ENCODE assay signal across 41 cellular contexts in genomic region chr2:1454346-1454745, GRCh38. TPM values are rescaled to one million over a fixed set of nuclear protein-coding genes. Genes with fewer than 3 reads are reported as not detected.
"Had no signal": no experiment of that assay in that cellular context is flagged by ENCODE, and none has a peak within 500 bp of the region (broad histone marks: within the 10 kb centered on the region; RNA-seq: fewer than 3 reads in every experiment).

No MANE protein-coding gene starts in this region.

- H3K36me3 Mint-ChIP-seq: activated naive CD4-positive, alpha-beta T cell treated with anti-CD3 and anti-CD28 coated beads, Interleukin-2, amount 10 ng/mL, durations not matched to agents 7 days and 5 days; activated naive CD4-positive, alpha-beta T cell treated with anti-CD3 and anti-CD28 coated beads, Interleukin-2, amount 50 U/mL, for 24 hours; activated naive CD4-positive, alpha-beta T cell treated with anti-CD3 and anti-CD28 coated beads, Interleukin-2, amount 50 U/mL, for 72 hours; activated naive CD8-positive, alpha-beta T cell; activated naive CD8-positive, alpha-beta T cell treated with anti-CD3 and anti-CD28 coated beads for 36 hours; activated naive CD8-positive, alpha-beta T cell treated with anti-CD3 and anti-CD28 coated beads, Interleukin-2, amount 10 ng/mL, durations not matched to agents 7 days and 5 days; brain had no signal

- H3K27ac Mint-ChIP-seq: activated naive CD4-positive, alpha-beta T cell treated with anti-CD3 and anti-CD28 coated beads for 36 hours; activated naive CD4-positive, alpha-beta T cell treated with anti-CD3 and anti-CD28 coated beads, Interleukin-2, amount 10 ng/mL, durations not matched to agents 7 days and 5 days; activated naive CD4-positive, alpha-beta T cell treated with anti-CD3 and anti-CD28 coated beads, Interleukin-2, amount 50 U/mL, for 72 hours; activated naive CD8-positive, alpha-beta T cell; activated naive CD8-positive, alpha-beta T cell treated with anti-CD3 and anti-CD28 coated beads for 36 hours; activated naive CD8-positive, alpha-beta T cell treated with anti-CD3 and anti-CD28 coated beads, Interleukin-2, amount 10 ng/mL, durations not matched to agents 7 days and 5 days; activated naive CD8-positive, alpha-beta T cell treated with anti-CD3 and anti-CD28 coated beads, Interleukin-2, amount 50 U/mL, for 24 hours; activated T-cell treated with anti-CD3 and anti-CD28 coated beads, Interleukin-2, amount 50 U/mL, for 24 hours; activated T-cell treated with anti-CD3 and anti-CD28 coated beads, Interleukin-2, amount 50 U/mL, for 72 hours; activated T-helper 1 cell treated with anti-CD3 and anti-CD28 coated beads, Interleukin-12 subunit alpha, Interleukin-12 subunit beta, Interleukin-2, Interleukin-4 antibody, amounts not matched to agents 30 ng/mL and 10 ng/mL and 1 ng/mL, durations not matched to agents 14 hours and 24 hours and 36 hours; activated T-helper 17 cell treated with anti-CD3 and anti-CD28 coated beads, Interleukin-2, amount 50 U/mL, for 72 hours; activated T-helper 2 cell treated with anti-CD3 and anti-CD28 coated beads, Interferon-gamma antibody, Interleukin-2, Interleukin-4, amounts not matched to agents 10 μg/mL and 5 μg/mL and 100 μg/mL, durations not matched to agents 14 hours and 24 hours and 36 hours had no signal

- H3K36me3 ChIP-seq: adrenal gland, ascending aorta, brain microvascular endothelial cell, breast epithelium, cardiac muscle cell had no signal

- H3K27ac ChIP-seq: adrenal gland, ascending aorta, body of pancreas, brain microvascular endothelial cell, breast epithelium, cardiac muscle cell had no signal

- H3K9me3 ChIP-seq: adrenal gland, ascending aorta, body of pancreas, breast epithelium had no signal

- H3K27me3 Mint-ChIP-seq: activated naive CD4-positive, alpha-beta T cell treated with anti-CD3 and anti-CD28 coated beads, Interleukin-2, amount 50 U/mL, for 24 hours; activated naive CD8-positive, alpha-beta T cell treated with anti-CD3 and anti-CD28 coated beads, Interleukin-2, amount 50 U/mL, for 24 hours had no signal

- ATAC-seq: activated naive CD4-positive, alpha-beta T cell treated with anti-CD3 and anti-CD28 coated beads, Interleukin-2, amount 50 U/mL, for 72 hours; activated naive CD8-positive, alpha-beta T cell treated with anti-CD3 and anti-CD28 coated beads, Interleukin-2, amount 50 U/mL, for 24 hours; activated T-cell treated with anti-CD3 and anti-CD28 coated beads, Interleukin-2, amount 50 U/mL, for 4 hours; activated T-cell treated with anti-CD3 and anti-CD28 coated beads, Interleukin-2, amount 50 U/mL, for 72 hours; activated T-helper 17 cell treated with anti-CD3 and anti-CD28 coated beads, Interleukin-2, amount 50 U/mL, for 72 hours; body of pancreas had no signal

- H3K4me1 ChIP-seq: adrenal gland, ascending aorta, body of pancreas, breast epithelium had no signal

- H3K4me1 Mint-ChIP-seq: activated naive CD4-positive, alpha-beta T cell treated with anti-CD3 and anti-CD28 coated beads, Interleukin-2, amount 10 ng/mL, durations not matched to agents 7 days and 5 days; activated naive CD4-positive, alpha-beta T cell treated with anti-CD3 and anti-CD28 coated beads, Interleukin-2, amount 50 U/mL, for 24 hours; activated naive CD8-positive, alpha-beta T cell treated with anti-CD3 and anti-CD28 coated beads for 36 hours; activated naive CD8-positive, alpha-beta T cell treated with anti-CD3 and anti-CD28 coated beads, Interleukin-2, amount 10 ng/mL, durations not matched to agents 7 days and 5 days; activated naive CD8-positive, alpha-beta T cell treated with anti-CD3 and anti-CD28 coated beads, Interleukin-2, amount 50 U/mL, for 24 hours; activated T-helper 17 cell treated with anti-CD3 and anti-CD28 coated beads, Interleukin-2, amount 50 U/mL, for 72 hours; central memory CD8-positive, alpha-beta T cell had no signal

- DNase-seq: activated effector memory CD4-positive, alpha-beta T cell treated with anti-CD3 and anti-CD28 coated beads, Interleukin-2, amount 50 U/mL, for 16 hours; activated effector memory CD4-positive, alpha-beta T cell treated with Interleukin-2 at 50 U/mL for 16 hours; activated gamma-delta T cell; activated gamma-delta T cell treated with Interleukin-2 at 50 U/mL for 16 hours; activated naive CD4-positive, alpha-beta T cell; activated naive CD4-positive, alpha-beta T cell treated with anti-CD3 and anti-CD28 coated beads for 36 hours; activated naive CD4-positive, alpha-beta T cell treated with anti-CD3 and anti-CD28 coated beads, Interleukin-2, amount 10 ng/mL, durations not matched to agents 7 days and 5 days; activated naive CD4-positive, alpha-beta T cell treated with anti-CD3 and anti-CD28 coated beads, Interleukin-2, amount 50 U/mL, for 16 hours; activated naive CD4-positive, alpha-beta T cell treated with Interleukin-2 at 50 U/mL for 16 hours; activated naive CD8-positive, alpha-beta T cell treated with anti-CD3 and anti-CD28 coated beads for 36 hours; activated naive CD8-positive, alpha-beta T cell treated with anti-CD3 and anti-CD28 coated beads, Interleukin-2, amount 10 ng/mL, durations not matched to agents 7 days and 5 days; activated naive CD8-positive, alpha-beta T cell treated with anti-CD3 and anti-CD28 coated beads, Interleukin-2, amount 50 U/mL, for 24 hours; activated T-cell treated with anti-CD3 and anti-CD28 coated beads, Interleukin-2, amount 50 U/mL, for 1 hour; activated T-cell treated with anti-CD3 and anti-CD28 coated beads, Interleukin-2, amount 50 U/mL, for 24 hours; activated T-cell treated with anti-CD3 and anti-CD28 coated beads, Interleukin-2, amount 50 U/mL, for 4 hours; activated T-cell treated with anti-CD3 and anti-CD28 coated beads, Interleukin-2, amount 50 U/mL, for 48 hours; activated T-cell treated with anti-CD3 and anti-CD28 coated beads, Interleukin-2, amount 50 U/mL, for 72 hours; adrenal gland; amniotic stem cell; amygdala; anterior cingulate cortex; aorta; body of pancreas; brain microvascular endothelial cell; caudate nucleus; central memory CD4-positive, alpha-beta T cell; cerebellar nuclear complex had no signal

- H3K4me3 ChIP-seq: adrenal gland, ascending aorta, body of pancreas, breast epithelium, cardiac muscle cell had no signal

- H3K4me3 Mint-ChIP-seq: activated naive CD4-positive, alpha-beta T cell treated with anti-CD3 and anti-CD28 coated beads for 36 hours; activated naive CD4-positive, alpha-beta T cell treated with anti-CD3 and anti-CD28 coated beads, Interleukin-2, amount 10 ng/mL, durations not matched to agents 7 days and 5 days; activated naive CD4-positive, alpha-beta T cell treated with anti-CD3 and anti-CD28 coated beads, Interleukin-2, amount 50 U/mL, for 24 hours; activated naive CD8-positive, alpha-beta T cell; activated naive CD8-positive, alpha-beta T cell treated with anti-CD3 and anti-CD28 coated beads for 36 hours; activated naive CD8-positive, alpha-beta T cell treated with anti-CD3 and anti-CD28 coated beads, Interleukin-2, amount 10 ng/mL, durations not matched to agents 7 days and 5 days; activated naive CD8-positive, alpha-beta T cell treated with anti-CD3 and anti-CD28 coated beads, Interleukin-2, amount 50 U/mL, for 24 hours; activated T-cell treated with anti-CD3 and anti-CD28 coated beads, Interleukin-2, amount 50 U/mL, for 24 hours; activated T-cell treated with anti-CD3 and anti-CD28 coated beads, Interleukin-2, amount 50 U/mL, for 4 hours; activated T-cell treated with anti-CD3 and anti-CD28 coated beads, Interleukin-2, amount 50 U/mL, for 72 hours; activated T-helper 1 cell treated with anti-CD3 and anti-CD28 coated beads, Interleukin-12 subunit alpha, Interleukin-12 subunit beta, Interleukin-2, Interleukin-4 antibody, amounts not matched to agents 30 ng/mL and 10 ng/mL and 1 ng/mL, durations not matched to agents 14 hours and 24 hours and 36 hours; activated T-helper 17 cell treated with anti-CD3 and anti-CD28 coated beads, Interleukin-2, amount 50 U/mL, for 72 hours; brain; central memory CD8-positive, alpha-beta T cell had no signal

- H3K9me3 Mint-ChIP-seq: activated naive CD4-positive, alpha-beta T cell treated with anti-CD3 and anti-CD28 coated beads for 36 hours; activated naive CD4-positive, alpha-beta T cell treated with anti-CD3 and anti-CD28 coated beads, Interleukin-2, amount 50 U/mL, for 24 hours; activated naive CD4-positive, alpha-beta T cell treated with anti-CD3 and anti-CD28 coated beads, Interleukin-2, amount 50 U/mL, for 72 hours; activated naive CD8-positive, alpha-beta T cell treated with anti-CD3 and anti-CD28 coated beads for 36 hours; activated naive CD8-positive, alpha-beta T cell treated with anti-CD3 and anti-CD28 coated beads, Interleukin-2, amount 50 U/mL, for 24 hours; activated T-cell treated with anti-CD3 and anti-CD28 coated beads, Interleukin-2, amount 50 U/mL, for 24 hours; activated T-cell treated with anti-CD3 and anti-CD28 coated beads, Interleukin-2, amount 50 U/mL, for 4 hours; activated T-cell treated with anti-CD3 and anti-CD28 coated beads, Interleukin-2, amount 50 U/mL, for 72 hours; activated T-helper 1 cell treated with anti-CD3 and anti-CD28 coated beads, Interleukin-12 subunit alpha, Interleukin-12 subunit beta, Interleukin-2, Interleukin-4 antibody, amounts not matched to agents 30 ng/mL and 10 ng/mL and 1 ng/mL, durations not matched to agents 14 hours and 24 hours and 36 hours; activated T-helper 17 cell treated with anti-CD3 and anti-CD28 coated beads, Interleukin-2, amount 50 U/mL, for 72 hours; activated T-helper 2 cell treated with anti-CD3 and anti-CD28 coated beads, Interferon-gamma antibody, Interleukin-2, Interleukin-4, amounts not matched to agents 10 μg/mL and 5 μg/mL and 100 μg/mL, durations not matched to agents 14 hours and 24 hours and 36 hours; central memory CD8-positive, alpha-beta T cell had no signal

- H3K27me3 ChIP-seq: adrenal gland, ascending aorta, body of pancreas, brain microvascular endothelial cell had no signal

RNA-seq across cellular contexts. Expression of gene TPO, which starts 41.1 kb away (rescaled TPM):
- total RNA-seq: activated naive CD4-positive, alpha-beta T cell treated with anti-CD3 and anti-CD28 coated beads for 36 hours; activated naive CD4-positive, alpha-beta T cell treated with anti-CD3 and anti-CD28 coated beads, Interleukin-2, amount 50 U/mL, for 72 hours; activated naive CD8-positive, alpha-beta T cell treated with anti-CD3 and anti-CD28 coated beads for 36 hours; activated naive CD8-positive, alpha-beta T cell treated with anti-CD3 and anti-CD28 coated beads, Interleukin-2, amount 10 ng/mL, durations not matched to agents 7 days and 5 days; activated T-cell treated with anti-CD3 and anti-CD28 coated beads, Interleukin-2, amount 50 U/mL, for 4 hours; activated T-cell treated with anti-CD3 and anti-CD28 coated beads, Interleukin-2, amount 50 U/mL, for 72 hours; activated T-helper 1 cell treated with anti-CD3 and anti-CD28 coated beads, Interleukin-12 subunit alpha, Interleukin-12 subunit beta, Interleukin-2, Interleukin-4 antibody, amounts not matched to agents 30 ng/mL and 10 ng/mL and 1 ng/mL, durations not matched to agents 14 hours and 24 hours and 36 hours; activated T-helper 2 cell treated with anti-CD3 and anti-CD28 coated beads, Interferon-gamma antibody, Interleukin-2, Interleukin-4, amounts not matched to agents 10 μg/mL and 5 μg/mL and 100 μg/mL, durations not matched to agents 14 hours and 24 hours and 36 hours; astrocyte; bronchial epithelial cell; chondrocyte had no signal
